2 cellular contexts compared by ENCODE assay signal in genomic region chr5:126534543-126534942, GRCh38.
A peak's percentile ranks its signal among the peaks of the same experiment; 100 is the strongest.
TF ChIP-seq lines count a peak whose summit lies in the region.

No MANE protein-coding gene starts in this region.

TF ChIP-seq in IMR-90, 13 proteins besides CTCF, POLR2A, EP300 and RAD21:
- TF ChIP-seq, protein P1, sequence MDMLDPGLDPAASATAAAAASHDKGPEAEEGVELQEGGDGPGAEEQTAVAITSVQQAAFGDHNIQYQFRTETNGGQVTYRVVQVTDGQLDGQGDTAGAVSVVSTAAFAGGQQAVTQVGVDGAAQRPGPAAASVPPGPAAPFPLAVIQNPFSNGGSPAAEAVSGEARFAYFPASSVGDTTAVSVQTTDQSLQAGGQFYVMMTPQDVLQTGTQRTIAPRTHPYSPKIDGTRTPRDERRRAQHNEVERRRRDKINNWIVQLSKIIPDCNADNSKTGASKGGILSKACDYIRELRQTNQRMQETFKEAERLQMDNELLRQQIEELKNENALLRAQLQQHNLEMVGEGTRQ (IDR thresholded peaks at IDR 0.05; ENCODE audit: low read depth, low read length), result no peak
- TF ChIP-seq FOS (IDR thresholded peaks at IDR 0.05; ENCODE audit: low read depth, low read length) (no peak), MAZ (IDR thresholded peaks at IDR 0.05; ENCODE audit: borderline replicate concordance, low read depth, low read length) (no peak), BHLHE40 (IDR thresholded peaks at IDR 0.05; ENCODE audit: low read depth, low read length) (no peak), MAFK (IDR thresholded peaks at IDR 0.05; ENCODE audit: low read depth, low read length) (no peak), MXI1 (IDR thresholded peaks at IDR 0.05; ENCODE audit: borderline replicate concordance, low read depth, low read length) (no peak), RCOR1 (IDR thresholded peaks at IDR 0.05; ENCODE audit: insufficient replicate concordance, low read length) (no peak), CEBPB (IDR thresholded peaks at IDR 0.05; ENCODE audit: low read depth, low read length) (no peak), CHD1 (IDR thresholded peaks at IDR 0.05; ENCODE audit: low read depth, low read length) (no peak), ELK1 (IDR thresholded peaks at IDR 0.05; ENCODE audit: borderline replicate concordance, low read depth, low read length) (no peak), RFX5 (IDR thresholded peaks at IDR 0.05; ENCODE audit: low read depth, low read length) (no peak), NFE2L2 (IDR thresholded peaks at IDR 0.05; ENCODE audit: low read depth, low read length) (no peak), SMC3 (IDR thresholded peaks at IDR 0.05; ENCODE audit: low read depth, low read length) (no peak)

TF ChIP-seq in WTC11, 78 proteins besides CTCF, POLR2A, EP300 and RAD21 (continued from another document):
- TF ChIP-seq ELF4 (CRISPR knock-in tag; IDR thresholded peaks at IDR 0.05; ENCODE audit: low read depth) (no peak), NFYB (CRISPR knock-in tag; conservative IDR thresholded peaks at IDR 0.05; ENCODE audit: low read depth) (peak; percentile 36; the same call in 1 of the 2 replicates)
